In the genomic region with DNA sequence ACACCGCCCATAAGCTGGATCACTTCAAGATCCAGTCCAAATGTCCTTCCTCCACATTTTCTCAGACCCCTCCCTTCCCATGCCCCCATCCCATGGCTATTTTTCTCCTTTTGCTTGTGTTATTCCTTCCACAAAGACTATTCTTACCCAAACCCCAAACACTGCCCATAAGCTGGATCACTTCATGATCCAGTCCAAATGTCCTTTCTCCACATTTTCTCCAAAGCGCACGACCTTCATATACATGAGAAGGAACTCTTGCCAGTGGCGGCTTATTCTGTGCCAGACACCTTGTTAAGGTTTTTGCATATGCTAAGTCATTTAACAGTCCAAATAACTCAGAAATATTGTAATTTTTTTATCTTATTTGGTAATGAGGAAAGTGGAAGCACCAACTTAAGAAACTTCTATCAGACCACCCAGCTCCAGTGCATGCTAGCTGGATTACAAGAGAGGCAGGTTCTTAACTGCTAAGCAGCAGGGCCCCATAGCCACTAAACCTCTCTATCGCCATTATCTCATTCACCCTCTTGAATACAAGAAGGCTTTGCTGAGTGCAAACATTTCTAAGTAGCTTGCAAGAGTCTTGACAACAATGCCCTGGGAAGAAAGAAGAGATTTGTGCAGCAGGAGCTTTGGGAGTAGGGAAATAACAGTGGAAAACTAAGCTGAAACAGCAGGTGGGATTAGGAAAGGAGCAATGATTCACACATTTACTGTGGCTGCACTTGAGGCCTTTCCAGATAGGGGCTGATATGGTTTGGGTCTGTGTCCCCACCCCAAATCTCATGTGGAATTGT, we compare ENCODE assay signal across 19 cellular contexts.
"Had no signal": no experiment of that assay in that cellular context is flagged by ENCODE, and none has a peak within 500 bp of the region (broad histone marks: within the 10 kb centered on the region; RNA-seq: fewer than 3 reads in every experiment).

No MANE protein-coding gene starts in this region.

- H3K9me3 Mint-ChIP-seq: activated naive CD4-positive, alpha-beta T cell treated with anti-CD3 and anti-CD28 coated beads, Interleukin-2, amount 10 ng/mL, durations not matched to agents 7 days and 5 days; activated T-helper 17 cell treated with anti-CD3 and anti-CD28 coated beads, Interleukin-2, amount 50 U/mL, for 72 hours had no signal

- H3K36me3 ChIP-seq: adrenal gland, left ventricle myocardium inferior, neutrophil, transverse colon had no signal

- H3K27ac ChIP-seq: adrenal gland, body of pancreas, left ventricle myocardium inferior, neutrophil, transverse colon had no signal

- DNase-seq: activated B cell treated with CpG ODN at 0.5 μM for 24 hours; activated CD4-positive, alpha-beta T cell treated with anti-CD3 and anti-CD28 coated beads, Interleukin-2, amount 10 ng/mL, durations not matched to agents 7 days and 5 days; activated naive CD4-positive, alpha-beta T cell treated with anti-CD3 and anti-CD28 coated beads, Interleukin-2, amount 10 ng/mL, durations not matched to agents 7 days and 5 days; activated T-cell treated with anti-CD3 and anti-CD28 coated beads for 4 hours; adrenal gland; body of pancreas; cortex of kidney; effector memory CD4-positive, alpha-beta T cell; left ventricle myocardium inferior; posterior cingulate gyrus; right cardiac atrium; transverse colon had no signal

- H3K4me1 ChIP-seq: adrenal gland, body of pancreas, left ventricle myocardium inferior had no signal

- H3K36me3 Mint-ChIP-seq: activated naive CD4-positive, alpha-beta T cell treated with anti-CD3 and anti-CD28 coated beads, Interleukin-2, amount 10 ng/mL, durations not matched to agents 7 days and 5 days; mesothelial cell of epicardium; stimulated activated effector memory CD8-positive, alpha-beta T cell treated with anti-CD3 and anti-CD28 coated beads, Interleukin-12 subunit alpha, Interleukin-12 subunit beta, amount 100 ng/mL, for 72 hours had no signal

- H3K4me3 Mint-ChIP-seq: activated B cell treated with CpG ODN at 0.5 μM for 24 hours; activated CD4-positive, alpha-beta T cell treated with anti-CD3 and anti-CD28 coated beads, Interleukin-2, amount 10 ng/mL, durations not matched to agents 7 days and 5 days; activated naive CD4-positive, alpha-beta T cell treated with anti-CD3 and anti-CD28 coated beads, Interleukin-2, amount 10 ng/mL, durations not matched to agents 7 days and 5 days; central memory CD8-positive, alpha-beta T cell; mesothelial cell of epicardium; stimulated activated effector memory CD8-positive, alpha-beta T cell treated with anti-CD3 and anti-CD28 coated beads, Interleukin-12 subunit alpha, Interleukin-12 subunit beta, amount 100 ng/mL, for 72 hours; T-helper 1 cell treated with Interleukin-12 subunit alpha and Interleukin-12 subunit beta and Interleukin-4 antibody, amounts not matched to agents 30 μg/mL and 1 μg/mL, for 36 hours had no signal

- H3K27me3 ChIP-seq: adrenal gland, body of pancreas, transverse colon had no signal

- H3K9me3 ChIP-seq: adrenal gland, body of pancreas, left ventricle myocardium inferior, neutrophil, transverse colon had no signal

- H3K4me3 ChIP-seq: adrenal gland, body of pancreas, left ventricle myocardium inferior, transverse colon had no signal

- ATAC-seq: activated T-helper 17 cell treated with anti-CD3 and anti-CD28 coated beads, Interleukin-2, amount 50 U/mL, for 72 hours; body of pancreas; right cardiac atrium; SK-N-SH treated with all-trans-retinoic acid at 6 μM for 48 hours; stimulated activated effector memory CD8-positive, alpha-beta T cell treated with anti-CD3 and anti-CD28 coated beads, Interleukin-12 subunit alpha, Interleukin-12 subunit beta, amount 100 ng/mL, for 72 hours had no signal

- H3K4me1 Mint-ChIP-seq: activated B cell treated with CpG ODN at 0.5 μM for 24 hours had no signal

- H3K27ac Mint-ChIP-seq: activated B cell treated with CpG ODN at 0.5 μM for 24 hours; activated CD4-positive, alpha-beta T cell treated with anti-CD3 and anti-CD28 coated beads, Interleukin-2, amount 10 ng/mL, durations not matched to agents 7 days and 5 days; activated naive CD4-positive, alpha-beta T cell treated with anti-CD3 and anti-CD28 coated beads, Interleukin-2, amount 10 ng/mL, durations not matched to agents 7 days and 5 days; activated T-helper 17 cell treated with anti-CD3 and anti-CD28 coated beads, Interleukin-2, amount 50 U/mL, for 72 hours; mesothelial cell of epicardium; stimulated activated effector memory CD8-positive, alpha-beta T cell treated with anti-CD3 and anti-CD28 coated beads, Interleukin-12 subunit alpha, Interleukin-12 subunit beta, amount 100 ng/mL, for 72 hours; T-helper 1 cell treated with Interleukin-12 subunit alpha and Interleukin-12 subunit beta and Interleukin-4 antibody, amounts not matched to agents 30 μg/mL and 1 μg/mL, for 36 hours had no signal

- H3K27me3 Mint-ChIP-seq: activated CD4-positive, alpha-beta T cell treated with anti-CD3 and anti-CD28 coated beads, Interleukin-2, amount 10 ng/mL, durations not matched to agents 7 days and 5 days had no signal
